14 cellular contexts compared by ENCODE assay signal in the genomic region with DNA sequence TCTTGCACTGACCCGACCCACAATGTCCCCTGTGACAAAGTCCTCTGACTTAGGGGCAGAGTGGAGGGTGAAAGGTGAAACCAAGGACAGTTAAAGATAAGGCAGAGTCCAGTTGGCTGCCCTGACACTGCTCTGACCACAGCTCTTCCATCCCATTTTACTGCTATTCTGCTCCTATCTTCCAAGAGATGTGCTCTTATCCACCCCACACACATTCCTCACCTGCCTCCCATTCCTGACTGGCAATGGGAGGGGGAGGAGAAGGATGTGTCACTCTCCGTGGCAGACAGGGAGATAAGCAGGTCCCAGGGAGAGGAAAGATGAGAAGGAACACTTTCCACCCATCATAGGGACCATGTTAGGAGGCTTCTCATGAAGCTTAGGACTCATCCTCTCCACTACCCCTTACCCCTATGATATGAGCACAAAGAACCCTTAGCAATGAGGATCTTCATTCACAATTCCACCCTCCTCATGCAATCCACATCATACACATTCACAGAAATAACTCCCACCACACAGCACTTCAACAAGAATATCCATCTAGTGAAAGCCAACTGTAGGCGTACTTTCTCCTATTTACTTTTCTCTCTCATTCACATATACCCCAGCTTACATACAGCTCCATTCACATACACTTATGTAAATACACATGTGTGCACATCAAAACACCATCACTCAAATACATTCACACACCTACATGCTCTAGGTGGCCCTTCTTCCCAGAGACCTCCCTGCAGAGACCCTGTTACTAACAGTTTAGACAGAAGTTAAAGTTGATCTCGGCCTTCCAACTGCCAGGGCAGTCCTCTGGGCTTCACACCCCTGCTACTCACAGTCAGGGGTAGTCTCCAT. TPM values are rescaled to one million over a fixed set of nuclear protein-coding genes. Genes with fewer than 3 reads are reported as not detected.
DNase-seq lines count a peak whose midpoint lies in the region; ATAC-seq and TF ChIP-seq lines count a peak whose summit lies in the region.
"Had no signal": no experiment of that assay in that cellular context is flagged by ENCODE, and none has a peak within 500 bp of the region (broad histone marks: within the 10 kb centered on the region; RNA-seq: fewer than 3 reads in every experiment).

No MANE protein-coding gene starts in this region.

- H3K79me2 ChIP-seq in trophoblast cell (ENCODE audit: control insufficient read depth, insufficient read depth, low read length, poor library complexity), result no peaks in the 10 kb centered on the region

- H3K27me3 ChIP-seq in SJCRH30 (no peaks in the 10 kb centered on the region), trophoblast cell (ENCODE audit: insufficient read depth, low read length) (no peaks in the 10 kb centered on the region)
- H3K27me3 ChIP-seq: ascending aorta, esophagus muscularis mucosa had no signal

- peak overlapping the region; percentile 4; the same call in 1 of the 2 replicates for H3K4me3 ChIP-seq in GM12865 (ENCODE audit: low read depth, low read length)
- peak overlapping the region; percentile 1; the same call in 1 of the 2 replicates for H3K4me3 ChIP-seq in SJCRH30
- no peak overlapping the region for H3K4me3 ChIP-seq in trophoblast cell (ENCODE audit: low read depth, low read length)

- no peak overlapping the region for H2BK12ac ChIP-seq in trophoblast cell (ENCODE audit: low read length)

- no CpG with 5 or more reads among the region's 4 CpGs for WGBS in trophoblast cell (ENCODE audit: extremely low coverage, insufficient coverage, insufficient read length)

- H3K4me1 ChIP-seq in SJCRH30 (peaks cover 21% of the 10 kb centered on the region), trophoblast cell (ENCODE audit: control insufficient read depth in 1 of 2, insufficient read depth in 2 of 2, low read length in 2 of 2) (peaks cover 18 to 25% of the 10 kb centered on the region in 2 experiments)

- H2BK120ac ChIP-seq in trophoblast cell (ENCODE audit: insufficient read depth, low read length, poor library complexity), result no peak overlapping the region

- H3K27ac ChIP-seq in SJCRH30 (peak overlapping the region; percentile 97; the same call in 1 of the 2 replicates), trophoblast cell (ENCODE audit: low read depth, low read length) (no peak overlapping the region)

- ATAC-seq in left ventricle myocardium superior (peak; percentile 8), GM21786 (IDR thresholded peaks at IDR 0.05; ENCODE audit: unreplicated experiment) (no peak)
- ATAC-seq: activated CD8-positive, alpha-beta memory T cell treated with anti-CD3 and anti-CD28 coated beads, Interleukin-2, amount 10 ng/mL, durations not matched to agents 7 days and 5 days had no signal

- no peak overlapping the region for H3K4ac ChIP-seq in trophoblast cell (ENCODE audit: low read depth, low read length)

- no peak overlapping the region for H2BK5ac ChIP-seq in trophoblast cell (ENCODE audit: low read depth, low read length, poor library complexity)

- H3K23ac ChIP-seq in trophoblast cell (ENCODE audit: low read length), result no peak overlapping the region

- H3K14ac ChIP-seq in trophoblast cell (ENCODE audit: low read length), result no peak overlapping the region

- no peak overlapping the region for H4K12ac ChIP-seq in trophoblast cell (ENCODE audit: low read depth, low read length)

- peaks cover 8% of the 10 kb centered on the region for H3K79me1 ChIP-seq in trophoblast cell (ENCODE audit: low read length)

- H4K91ac ChIP-seq in trophoblast cell (ENCODE audit: low read depth, low read length), result no peak overlapping the region

- intact Hi-C loops in left ventricle myocardium superior (cut with micrococcal nuclease), result no loop called here

- no peak overlapping the region for H4K8ac ChIP-seq in trophoblast cell (ENCODE audit: low read depth, low read length)

- no peaks in the 10 kb centered on the region for H3K36me3 ChIP-seq in SJCRH30
- H3K36me3 ChIP-seq in trophoblast cell (ENCODE audit: control insufficient read depth in 1 of 2, insufficient read depth in 2 of 2, low read length in 2 of 2), result no peaks in the 10 kb centered on the region
- H3K36me3 ChIP-seq: ascending aorta had no signal

- no peak overlapping the region for H2AK5ac ChIP-seq in trophoblast cell (ENCODE audit: low read length)

- DNase-seq in GM12865 (ENCODE audit: low read depth) (no peak), SJCRH30 (no peak), left ventricle myocardium superior (no peak), trophoblast cell (peak; percentile 80 to 89), NCI-H187 treated with DMSO at 0.1 percent for 48 hours (lab: John Stamatoyannopoulos, UW) (no peak), MV-4-11 (lab: John Stamatoyannopoulos, UW) (no peak), COR-L47 (lab: John Stamatoyannopoulos, UW) (no peak)
- DNase-seq: activated CD8-positive, alpha-beta memory T cell treated with anti-CD3 and anti-CD28 coated beads, Interleukin-2, amount 10 ng/mL, durations not matched to agents 7 days and 5 days; NCI-H774; T-helper 1 cell had no signal

- no peak for TF ChIP-seq CTCF in GM12865 (IDR thresholded peaks at IDR 0.05; ENCODE audit: insufficient read depth, low read depth, low read length, missing control alignments)

- no peak overlapping the region for H3K18ac ChIP-seq in trophoblast cell (ENCODE audit: low read length)

- H2AFZ ChIP-seq in trophoblast cell (ENCODE audit: insufficient read depth, low read length, poor library complexity), result no peak overlapping the region

- H3K9me3 ChIP-seq in SJCRH30 (replicated peaks) (no peaks in the 10 kb centered on the region), trophoblast cell (ENCODE audit: insufficient read depth, low read depth, low read length) (no peaks in the 10 kb centered on the region)
- H3K9me3 ChIP-seq: ascending aorta, esophagus muscularis mucosa had no signal

- H3K9ac ChIP-seq in trophoblast cell (ENCODE audit: low read length), result no peak overlapping the region

- H3K4me2 ChIP-seq in trophoblast cell (ENCODE audit: low read length), result no peak overlapping the region

RNA-seq across cellular contexts. Expression of a gene that starts 6.6 kb away (rescaled TPM):
- 1.8 and 2.1 TPM in 2 replicates for total RNA-seq in SJCRH30 (2014; rRNA removed; shearing (Covaris generic))
- total RNA-seq in left ventricle myocardium superior, result 237 TPM
- polyA plus RNA-seq in trophoblast cell (2013), result 0.03 TPM in 2 replicates
- total RNA-seq: ascending aorta, esophagus muscularis mucosa had no signal
- polyA plus RNA-seq: keratinocyte had no signal

RNA-seq across cellular contexts. Expression of a gene that starts 7.9 kb away (rescaled TPM):
- total RNA-seq in SJCRH30 (2014; rRNA removed; shearing (Covaris generic)), result 0.26 and 0.84 TPM in 2 replicates
- 0.32 TPM for total RNA-seq in left ventricle myocardium superior
- polyA plus RNA-seq in trophoblast cell (2013), result 16.9 and 17.4 TPM in 2 replicates
- total RNA-seq: activated CD8-positive, alpha-beta memory T cell treated with anti-CD3 and anti-CD28 coated beads, Interleukin-2, amount 10 ng/mL, durations not matched to agents 7 days and 5 days had no signal
- polyA plus RNA-seq: keratinocyte had no signal

RNA-seq across cellular contexts. Expression of a gene that starts 48.7 kb away (rescaled TPM):
- total RNA-seq in SJCRH30 (2014; rRNA removed; shearing (Covaris generic)), result 2.2 and 2.7 TPM in 2 replicates
- total RNA-seq in left ventricle myocardium superior, result 3.2 TPM
- polyA plus RNA-seq in trophoblast cell (2013), result 2.8 and 3.1 TPM in 2 replicates

RNA-seq across cellular contexts. Expression of a gene that starts 58.1 kb away (rescaled TPM):
- 27.0 and 29.9 TPM in 2 replicates for total RNA-seq in SJCRH30 (2014; rRNA removed; shearing (Covaris generic))
- total RNA-seq in left ventricle myocardium superior, result 22.4 TPM
- 7.0 and 7.8 TPM in 2 replicates for polyA plus RNA-seq in trophoblast cell (2013)

Comparison
In these comparisons a context has a peak if more than half of its experiments do, and no peak if none do; other contexts are left out.
1. DNase-seq: peak in trophoblast cell (2 of 2); none in GM12865 (single experiment), SJCRH30 (0 of 2), left ventricle myocardium superior (single experiment), NCI-H187 treated with DMSO at 0.1 percent for 48 hours (single experiment), MV-4-11 (single experiment) and COR-L47 (single experiment).
2. RNA of a gene that starts 6.6 kb away (total RNA-seq): 237 TPM in left ventricle myocardium superior (single experiment); 1.8 to 2.1 TPM in SJCRH30; every median in the first group is over 10 times any median in the second.